12 cellular contexts compared by ENCODE assay signal in genomic region chr7:128437426-128438332, GRCh38. TPM values are rescaled to one million over a fixed set of nuclear protein-coding genes. Genes with fewer than 3 reads are reported as not detected.
DNase-seq lines count a peak whose midpoint lies in the region; ATAC-seq and TF ChIP-seq lines count a peak whose summit lies in the region.
"Had no signal": no experiment of that assay in that cellular context is flagged by ENCODE, and none has a peak within 500 bp of the region (broad histone marks: within the 10 kb centered on the region; RNA-seq: fewer than 3 reads in every experiment).

No MANE protein-coding gene starts in this region.

- CTCF ChIA-PET in OCI-LY7 (lab: Charles Lee; ENCODE audit: unreplicated experiment), result no interaction called here

- no peak overlapping the region for H3K4me3 ChIP-seq in OCI-LY7 (ENCODE audit: low read depth, low read length, poor library complexity, severe bottlenecking)

- H3K9me2 ChIP-seq in OCI-LY7 (ENCODE audit: insufficient read depth, low read length), result no peaks in the 10 kb centered on the region

- no peaks in the 10 kb centered on the region for H3K79me2 ChIP-seq in OCI-LY7 (ENCODE audit: insufficient read depth, low read depth, low read length)

- DNase-seq in OCI-LY7 (ENCODE audit: low spot score), result peak; percentile 24
- DNase-seq in stimulated activated naive B cell treated with anti-CD40 and anti-IgM and Interleukin-4, amounts not matched to agents 10 μg/mL and 1 μg/mL and 100 μg/mL, for 72 hours, result peak; percentile 15
- DNase-seq in HUDEP-2 (lab: John Stamatoyannopoulos, UW; ENCODE audit: unreplicated experiment in 76 of 76), result no peak
- DNase-seq in inferior parietal cortex (ENCODE audit: extremely low spot score), result no peak
- DNase-seq in NCI-H69 (lab: John Stamatoyannopoulos, UW), result no peak
- DNase-seq: activated CD4-positive, alpha-beta T cell treated with anti-CD3 and anti-CD28 coated beads for 48 hours; activated naive CD4-positive, alpha-beta T cell treated with anti-CD3 and anti-CD28 coated beads for 36 hours; DMS79; naive thymus-derived CD8-positive, alpha-beta T cell; small intestine had no signal

- BruUV-seq in OCI-LY7 (replicated peaks; lab: Mats Ljungman, UMichigan), result no TSS peak

- H3K4me2 ChIP-seq in OCI-LY7 (ENCODE audit: low read length), result peak overlapping the region; percentile 9

- H3K36me3 Mint-ChIP-seq in stimulated activated naive B cell treated with anti-CD40 and anti-IgM and Interleukin-4, amounts not matched to agents 10 μg/mL and 1 μg/mL and 100 μg/mL, for 72 hours, result no peaks in the 10 kb centered on the region
- H3K36me3 Mint-ChIP-seq: naive thymus-derived CD8-positive, alpha-beta T cell had no signal

- H3K4me1 ChIP-seq in OCI-LY7 (ENCODE audit: insufficient read depth, low read length, poor library complexity, severe bottlenecking), result peaks cover 11% of the 10 kb centered on the region

- no peaks in the 10 kb centered on the region for H3K36me3 ChIP-seq in OCI-LY7 (ENCODE audit: insufficient read depth, low read length)

- POLR2A ChIA-PET in OCI-LY7 (lab: Charles Lee), result interaction anchor here (0.6 to 1.1 kb wide), 4 partner anchors 37 to 515 kb away, joined by 3 to 4 read pairs (median 3); no protein-coding TSS in a partner anchor

- H3K27ac ChIP-seq in OCI-LY7 (ENCODE audit: low read depth, low read length, poor library complexity, severe bottlenecking), result no peak overlapping the region

- no peaks in the 10 kb centered on the region for H4K20me1 ChIP-seq in OCI-LY7 (ENCODE audit: insufficient read depth, low read length)

- H3K27me3 Mint-ChIP-seq in stimulated activated naive B cell treated with anti-CD40 and anti-IgM and Interleukin-4, amounts not matched to agents 10 μg/mL and 1 μg/mL and 100 μg/mL, for 72 hours, result no peaks in the 10 kb centered on the region

- no peak for TF ChIP-seq CTCF in OCI-LY7 (conservative IDR thresholded peaks at IDR 0.05; ENCODE audit: low read length)

- no peaks in the 10 kb centered on the region for H3K9me3 ChIP-seq in OCI-LY7 (ENCODE audit: low read length)

- ATAC-seq in GM19043 (IDR thresholded peaks at IDR 0.05; ENCODE audit: low read depth, unreplicated experiment), result peak; percentile 72
- peak; percentile 64 for ATAC-seq in HG02981 (IDR thresholded peaks at IDR 0.05; ENCODE audit: unreplicated experiment)
- peak; percentile 95 to 97 for ATAC-seq in stimulated activated naive B cell treated with anti-CD40 and anti-IgM and Interleukin-4, amounts not matched to agents 10 μg/mL and 1 μg/mL and 100 μg/mL, for 72 hours (replicated peaks)

- peak overlapping the region; percentile 94 for H3K27ac Mint-ChIP-seq in stimulated activated naive B cell treated with anti-CD40 and anti-IgM and Interleukin-4, amounts not matched to agents 10 μg/mL and 1 μg/mL and 100 μg/mL, for 72 hours
- H3K27ac Mint-ChIP-seq: activated naive CD4-positive, alpha-beta T cell treated with anti-CD3 and anti-CD28 coated beads for 36 hours had no signal

- peak overlapping the region; percentile 52 to 66 for H3K4me3 Mint-ChIP-seq in stimulated activated naive B cell treated with anti-CD40 and anti-IgM and Interleukin-4, amounts not matched to agents 10 μg/mL and 1 μg/mL and 100 μg/mL, for 72 hours
- H3K4me3 Mint-ChIP-seq: activated naive CD4-positive, alpha-beta T cell treated with anti-CD3 and anti-CD28 coated beads for 36 hours had no signal

- peak overlapping the region; percentile 47 for H2AFZ ChIP-seq in OCI-LY7 (ENCODE audit: low read length)

- intact Hi-C loops in OCI-LY7 (cut with micrococcal nuclease; ENCODE audit: unreplicated experiment), result no loop called here

- H3K9me3 Mint-ChIP-seq in stimulated activated naive B cell treated with anti-CD40 and anti-IgM and Interleukin-4, amounts not matched to agents 10 μg/mL and 1 μg/mL and 100 μg/mL, for 72 hours, result no peaks in the 10 kb centered on the region
- H3K9me3 Mint-ChIP-seq: activated naive CD4-positive, alpha-beta T cell treated with anti-CD3 and anti-CD28 coated beads for 36 hours; naive thymus-derived CD8-positive, alpha-beta T cell had no signal

- peaks cover 13 to 37% of the 10 kb centered on the region in 2 donors for H3K4me1 Mint-ChIP-seq in stimulated activated naive B cell treated with anti-CD40 and anti-IgM and Interleukin-4, amounts not matched to agents 10 μg/mL and 1 μg/mL and 100 μg/mL, for 72 hours

RNA-seq across cellular contexts. Expression of gene HILPDA, which starts 18.0 kb away (rescaled TPM):
- total RNA-seq in OCI-LY7 (2014; rRNA removed; shearing (Covaris generic)), result 23.7 and 33.9 TPM in 2 replicates
- 19.4 and 22.4 TPM in 2 replicates for total RNA-seq in OCI-LY7 (2022)

RNA-seq across cellular contexts. Expression of gene IMPDH1, which starts 27.9 kb away (rescaled TPM):
- 23.3 and 26.6 TPM in 2 replicates for total RNA-seq in OCI-LY7 (2014; rRNA removed; shearing (Covaris generic))
- 50.5 and 51.3 TPM in 2 replicates for total RNA-seq in OCI-LY7 (2022)

RNA-seq across cellular contexts. Expression of gene METTL2B, which starts 38.9 kb away (rescaled TPM):
- total RNA-seq in OCI-LY7 (2014; rRNA removed; shearing (Covaris generic)), result 25.4 and 27.8 TPM in 2 replicates
- 35.4 and 40.7 TPM in 2 replicates for total RNA-seq in OCI-LY7 (2022)

Comparison
In these comparisons a context has a peak if more than half of its experiments do, and no peak if none do; other contexts are left out.
1. DNase-seq: peak in OCI-LY7 (single experiment) and stimulated activated naive B cell treated with anti-CD40 and anti-IgM and Interleukin-4, amounts not matched to agents 10 μg/mL and 1 μg/mL and 100 μg/mL, for 72 hours (single experiment); none in HUDEP-2 (0 of 76), inferior parietal cortex (single experiment) and NCI-H69 (single experiment).
2. Peak in every context shown above with its lines, with median percentiles within 50 percentile points of each other: ATAC-seq.